In genomic region chrX:38192007-38192625, GRCh38 we compare ENCODE assay signal across 8 cellular contexts. TPM values are rescaled to one million over a fixed set of nuclear protein-coding genes. Genes with fewer than 3 reads are reported as not detected.
DNase-seq lines count a peak whose midpoint lies in the region; ATAC-seq and TF ChIP-seq lines count a peak whose summit lies in the region.

No MANE protein-coding gene starts in this region.

- H3K27me3 ChIP-seq in AG04450 (ENCODE audit: control insufficient read depth, insufficient read depth, low read length) (no peaks in the 10 kb centered on the region), heart right ventricle (peaks cover 0 to 45% (median 0%) of the 10 kb centered on the region in 7 donors)

- 35 to 36% methylated on average over 5 of the region's 5 CpGs for WGBS in heart right ventricle, 2 donors

- no peak overlapping the region for H3K27ac Mint-ChIP-seq in T-helper 2 cell treated with Interferon-gamma antibody and Interleukin-4, amounts not matched to agents 5 μg/mL and 100 μg/mL, for 36 hours

- no peaks in the 10 kb centered on the region for H3K27me3 Mint-ChIP-seq in T-helper 2 cell treated with Interferon-gamma antibody and Interleukin-4, amounts not matched to agents 5 μg/mL and 100 μg/mL, for 36 hours (ENCODE audit: low read depth)

- no peaks in the 10 kb centered on the region for H3K9me3 Mint-ChIP-seq in T-helper 2 cell treated with Interferon-gamma antibody and Interleukin-4, amounts not matched to agents 5 μg/mL and 100 μg/mL, for 36 hours

- no peaks in the 10 kb centered on the region for H3K9me3 ChIP-seq in AG04450 (ENCODE audit: control insufficient read depth, insufficient read depth, low read length)
- no peaks in the 10 kb centered on the region for H3K9me3 ChIP-seq in heart right ventricle

- H3K36me3 ChIP-seq in heart right ventricle = no peaks in the 10 kb centered on the region

- H3K36me3 Mint-ChIP-seq in T-helper 2 cell treated with Interferon-gamma antibody and Interleukin-4, amounts not matched to agents 5 μg/mL and 100 μg/mL, for 36 hours (ENCODE audit: low read depth) = no peaks in the 10 kb centered on the region

- CTCF ChIA-PET in AG04450 (lab: Charles Lee) = interaction anchor here (0.9 to 4.6 kb wide), 10 partner anchors 12 to 824 kb away, joined by 3 to 40 read pairs (median 4); partner anchors contain the start of gene RPGR

- peak; percentile 49 for ATAC-seq in GM21515 (IDR thresholded peaks at IDR 0.05; ENCODE audit: unreplicated experiment)
- peak in 2 of 8 donors; percentile 31 to 72 for ATAC-seq in heart right ventricle
- ATAC-seq in HG03097 (IDR thresholded peaks at IDR 0.05; ENCODE audit: low FRiP score, unreplicated experiment) = no peak

- H3K4me3 ChIP-seq in AG04450 (ENCODE audit: low read depth, low read length) = no peak overlapping the region
- no peak overlapping the region for H3K4me3 ChIP-seq in heart right ventricle

- no peak overlapping the region for H3K4me3 Mint-ChIP-seq in T-helper 2 cell treated with Interferon-gamma antibody and Interleukin-4, amounts not matched to agents 5 μg/mL and 100 μg/mL, for 36 hours

- DNase-seq in AG04450 (ENCODE audit: low read depth, low spot score) (no peak), RPMI7951 (ENCODE audit: low read depth) (peak; percentile 47), heart right ventricle (no peak), globus pallidus (ENCODE audit: low spot score) (no peak)
- DNase-seq in T-helper 2 cell treated with Interferon-gamma antibody and Interleukin-4, amounts not matched to agents 5 μg/mL and 100 μg/mL, for 36 hours (ENCODE audit: low spot score) = no peak
- DNase-seq in activated CD4-positive, alpha-beta T cell treated with anti-CD3 and anti-CD28 coated beads for 1 hour = no peak

- POLR2A ChIA-PET in AG04450 (lab: Yijun Ruan, JAX) = no interaction called here

- intact Hi-C loops in heart right ventricle (cut with DNase I) = loop anchor here in 6 of 10 donors (2.0 to 10.0 kb wide), 4 partner anchors 83 to 135 kb away; partner anchors contain the start of gene RPGR (in 1 of the 6)

- H3K27ac ChIP-seq in AG04450 (ENCODE audit: low read depth, low read length) (no peak overlapping the region), heart right ventricle (no peak overlapping the region)

- peak; percentile 44 for TF ChIP-seq CTCF in AG04450 (IDR thresholded peaks at IDR 0.05; ENCODE audit: low read depth, low read length)
- peak in 8 of 9 donors; percentile 18 to 51 (median 44) for TF ChIP-seq CTCF in heart right ventricle (IDR thresholded peaks at IDR 0.05)

- peaks cover 0 to 5% (median 0%) of the 10 kb centered on the region in 9 donors for H3K4me1 ChIP-seq in heart right ventricle

- no peaks in the 10 kb centered on the region for H3K4me1 Mint-ChIP-seq in T-helper 2 cell treated with Interferon-gamma antibody and Interleukin-4, amounts not matched to agents 5 μg/mL and 100 μg/mL, for 36 hours (ENCODE audit: low read depth)

RNA-seq across cellular contexts. Expression of gene SRPX, which starts 28.6 kb away (rescaled TPM):
- polyA plus RNA-seq in AG04450 (2011; rRNA removed) (49.6 and 53.5 TPM in 2 replicates), heart right ventricle (100 to 1,000 TPM in 1 of 2 donors, 10 to 100 TPM in 1; 70.9 to 204 TPM)
- polyA minus RNA-seq in AG04450 (2011; rRNA and poly(A)+ RNA removed) = 33.1 and 34.4 TPM in 2 replicates
- 357 and 381 TPM in 2 replicates for total RNA-seq in RPMI7951 (2014; rRNA removed; shearing (Covaris generic))
- 10 to 100 TPM; 34.8 to 85.9 (median 47.7) TPM for total RNA-seq in heart right ventricle
